Comparison of ENCODE assay signal across 11 cellular contexts in genomic region chr11:27282141-27282590, GRCh38.
A peak's percentile ranks its signal among the peaks of the same experiment; 100 is the strongest.
DNase-seq lines count a peak whose midpoint lies in the region; ATAC-seq, FAIRE-seq and TF ChIP-seq lines count a peak whose summit lies in the region.
"Had no signal": no experiment of that assay in that cellular context is flagged by ENCODE, and none has a peak within 500 bp of the region (broad histone marks: within the 10 kb centered on the region; RNA-seq: fewer than 3 reads in every experiment).

No MANE protein-coding gene starts in this region.

- CTCF ChIA-PET in AG04450 (lab: Charles Lee), result interaction anchor here (0.8 to 7.7 kb wide), 4 partner anchors 14 to 413 kb away, joined by 3 to 87 read pairs (median 10); no protein-coding TSS in a partner anchor

- peak; percentile 72 for DNase-seq in AG04450 (ENCODE audit: low read depth, low spot score)
- no peak for DNase-seq in bronchial epithelial cell (ENCODE audit: low read depth)
- DNase-seq in lower lobe of right lung, result no peak
- DNase-seq in H7, result no peak
- no peak for DNase-seq in Ammon's horn (ENCODE audit: low spot score)
- DNase-seq: activated naive CD4-positive, alpha-beta T cell treated with anti-CD3 and anti-CD28 coated beads for 36 hours; NCI-H2171 had no signal

- no peaks in the 10 kb centered on the region for H3K9me3 ChIP-seq in AG04450 (ENCODE audit: control insufficient read depth, insufficient read depth, low read length)
- H3K9me3 ChIP-seq in lower lobe of right lung, result no peaks in the 10 kb centered on the region
- H3K9me3 ChIP-seq: BLaER1 treated with 17β-estradiol and CSF1 and Interleukin-3, amounts not matched to agents 10 nM and 100 nM had no signal

- H3K4me1 ChIP-seq in lower lobe of right lung, result no peaks in the 10 kb centered on the region
- H3K4me1 ChIP-seq: BLaER1 treated with 17β-estradiol and CSF1 and Interleukin-3, amounts not matched to agents 10 nM and 100 nM had no signal

- no peak for TF ChIP-seq CTCF in AG04450 (IDR thresholded peaks at IDR 0.05; ENCODE audit: low read depth, low read length)
- no peak for TF ChIP-seq CTCF in bronchial epithelial cell (IDR thresholded peaks at IDR 0.05; ENCODE audit: insufficient read depth, low read length, severe bottlenecking)
- no peak for TF ChIP-seq CTCF in lower lobe of right lung (IDR thresholded peaks at IDR 0.05)

- H3K4me3 ChIP-seq in AG04450 (ENCODE audit: low read depth, low read length) (no peak overlapping the region), bronchial epithelial cell (ENCODE audit: low read depth, low read length) (no peak overlapping the region), lower lobe of right lung (no peak overlapping the region), H7 (ENCODE audit: insufficient read depth, low read depth, low read length) (no peak overlapping the region)
- H3K4me3 ChIP-seq: BLaER1 treated with 17β-estradiol and CSF1 and Interleukin-3, amounts not matched to agents 10 nM and 100 nM had no signal

- intact Hi-C loops in lower lobe of right lung (cut with DNase I), result no loop called here

- H3K27ac ChIP-seq in AG04450 (ENCODE audit: low read depth, low read length), result peak overlapping the region; percentile 47
- no peak overlapping the region for H3K27ac ChIP-seq in lower lobe of right lung
- H3K27ac ChIP-seq: BLaER1 treated with 17β-estradiol and CSF1 and Interleukin-3, amounts not matched to agents 10 nM and 100 nM had no signal

- FAIRE-seq in bronchial epithelial cell (lab: Jason Lieb, UNC), result peak; percentile 81

- POLR2A ChIA-PET in AG04450 (lab: Yijun Ruan, JAX), result interaction anchor here (0.6 to 2.0 kb wide), 10 partner anchors 14 to 335 kb away, joined by 3 to 9 read pairs (median 5); no protein-coding TSS in a partner anchor

- H3K36me3 ChIP-seq in bronchial epithelial cell (ENCODE audit: control insufficient read depth, insufficient read depth, low read length) (no peaks in the 10 kb centered on the region), lower lobe of right lung (no peaks in the 10 kb centered on the region), H7 (replicated peaks; ENCODE audit: control insufficient read depth, insufficient read depth, low read length) (no peaks in the 10 kb centered on the region)
- H3K36me3 ChIP-seq: BLaER1 treated with 17β-estradiol and CSF1 and Interleukin-3, amounts not matched to agents 10 nM and 100 nM had no signal

- H3K27me3 ChIP-seq in AG04450 (ENCODE audit: control insufficient read depth, insufficient read depth, low read length), result peaks cover 26% of the 10 kb centered on the region
- H3K27me3 ChIP-seq in bronchial epithelial cell (ENCODE audit: control insufficient read depth, insufficient read depth, low read length), result no peaks in the 10 kb centered on the region
- H3K27me3 ChIP-seq in lower lobe of right lung (ENCODE audit: low read depth), result no peaks in the 10 kb centered on the region
- no peaks in the 10 kb centered on the region for H3K27me3 ChIP-seq in H7 (ENCODE audit: control insufficient read depth, insufficient read depth, low read length)
- H3K27me3 ChIP-seq: BLaER1 treated with 17β-estradiol and CSF1 and Interleukin-3, amounts not matched to agents 10 nM and 100 nM had no signal

- ATAC-seq in HG02798 (IDR thresholded peaks at IDR 0.05; ENCODE audit: poor library complexity, unreplicated experiment) (peak; percentile 50), lower lobe of right lung (peak; percentile 9 to 50), GM18520 (IDR thresholded peaks at IDR 0.05; ENCODE audit: unreplicated experiment) (no peak), GM21528 (IDR thresholded peaks at IDR 0.05; ENCODE audit: low FRiP score, unreplicated experiment) (no peak)

Comparison
In these comparisons a context has a peak if more than half of its experiments do, and no peak if none do; other contexts are left out.
1. ATAC-seq: peak in HG02798 (single experiment) and lower lobe of right lung (2 of 2); none in GM18520 (single experiment) and GM21528 (single experiment).